19 cellular contexts compared by ENCODE assay signal in genomic region chr6:131744432-131744831, GRCh38. TPM values are rescaled to one million over a fixed set of nuclear protein-coding genes. Genes with fewer than 3 reads are reported as not detected.
DNase-seq lines count a peak whose midpoint lies in the region; ATAC-seq, FAIRE-seq and TF ChIP-seq lines count a peak whose summit lies in the region.
"Had no signal": no experiment of that assay in that cellular context is flagged by ENCODE, and none has a peak within 500 bp of the region (broad histone marks: within the 10 kb centered on the region; RNA-seq: fewer than 3 reads in every experiment).

No MANE protein-coding gene starts in this region.

- CTCF ChIA-PET in HEK293 (lab: Yijun Ruan, JAX), result interaction anchor here (0.7 to 1.1 kb wide), 2 partner anchors 29 to 116 kb away, joined by 3 to 5 read pairs; partner anchors contain the start of gene MED23
- CTCF ChIA-PET in H1 (lab: Charles Lee; ENCODE audit: partially characterized antibody), result interaction anchor here (1.1 kb wide), 1 partner anchor 14 kb away, joined by 5 read pairs; no protein-coding TSS in a partner anchor

- no peak overlapping the region for H3K9ac ChIP-seq in H1 (replicated peaks in 1 of 4; ENCODE audit: extremely low read depth in 1 of 4, low read depth in 3 of 4, low read length in 3 of 4)

- no peak for TF ChIP-seq RAD21 in H1 (IDR thresholded peaks at IDR 0.05 in 1 of 2, conservative IDR thresholded peaks at IDR 0.05 in 1 of 2; ENCODE audit: low read depth in 2 of 2, low read length in 2 of 2)

- no peak overlapping the region for H4K8ac ChIP-seq in H1 (ENCODE audit: extremely low read depth, insufficient read depth, low read length)

- H3K23ac ChIP-seq in H1 (ENCODE audit: insufficient read length), result no peak overlapping the region

- H3K36me3 ChIP-seq in HEK293 (ENCODE audit: control insufficient read depth in 2 of 2, insufficient read depth in 1 of 2, low read length in 2 of 2) (no peaks in the 10 kb centered on the region), H1 (ENCODE audit: control insufficient read depth in 2 of 4, insufficient read depth in 4 of 4, low read length in 3 of 4) (no peaks in the 10 kb centered on the region), osteoblast (ENCODE audit: insufficient read depth, low read length) (no peaks in the 10 kb centered on the region)

- no peak for TF ChIP-seq POLR2A in H1 (IDR thresholded peaks at IDR 0.05; ENCODE audit: control extremely low read depth in 1 of 2, low read depth in 2 of 2, low read length in 2 of 2)

- H3K4me1 ChIP-seq in HEK293 (ENCODE audit: control insufficient read depth, insufficient read depth, low read length), result peaks cover 10% of the 10 kb centered on the region; the same call in 1 of the 2 replicates
- H3K4me1 ChIP-seq in H1 (replicated peaks in 1 of 4; ENCODE audit: control insufficient read depth in 3 of 4, insufficient read depth in 4 of 4, low read length in 3 of 4), result peaks cover 0 to 2% (median 0%) of the 10 kb centered on the region in 4 experiments; a peak in 2 of 7 replicates
- H3K4me1 ChIP-seq in osteoblast (ENCODE audit: insufficient read depth, low read length), result peaks cover 6% of the 10 kb centered on the region

- FAIRE-seq in H1 (lab: Jason Lieb, UNC), result peak; percentile 48

- H2BK12ac ChIP-seq in H1 (ENCODE audit: low read depth, low read length), result no peak overlapping the region

- H4K91ac ChIP-seq in H1 (replicated peaks; ENCODE audit: insufficient read length, low read length), result no peak overlapping the region

- no peak overlapping the region for H3K14ac ChIP-seq in H1 (ENCODE audit: insufficient read length)

- no peak overlapping the region for H2BK5ac ChIP-seq in H1 (ENCODE audit: low read depth, low read length)

- TF ChIP-seq EP300 in H1 (IDR thresholded peaks at IDR 0.05; ENCODE audit: borderline replicate concordance in 1 of 2, low read depth in 2 of 2, low read length in 2 of 2), result no peak

- no peaks in the 10 kb centered on the region for H3K27me3 ChIP-seq in H1 (replicated peaks in 1 of 4; ENCODE audit: control insufficient read depth in 3 of 4, extremely low read depth in 1 of 4, insufficient read depth in 3 of 4, low read length in 3 of 4)
- no peaks in the 10 kb centered on the region for H3K27me3 ChIP-seq in osteoblast (ENCODE audit: insufficient read depth, low read length)

- H3K56ac ChIP-seq in H1 (replicated peaks; ENCODE audit: insufficient read length, low read depth, low read length), result no peak overlapping the region

- H2BK120ac ChIP-seq in H1 (replicated peaks; ENCODE audit: low read depth, low read length), result no peak overlapping the region

- no peak for ATAC-seq in omental fat pad (ENCODE audit: low FRiP score)

- H3K9me3 ChIP-seq in HEK293 (ENCODE audit: control insufficient read depth, insufficient read depth, low read depth, low read length), result no peaks in the 10 kb centered on the region
- no peaks in the 10 kb centered on the region for H3K9me3 ChIP-seq in H1 (ENCODE audit: insufficient read depth in 2 of 2, low read depth in 1 of 2, low read length in 1 of 2)
- H3K9me3 ChIP-seq in osteoblast (ENCODE audit: low read depth, low read length), result no peaks in the 10 kb centered on the region

- POLR2A ChIA-PET in HEK293 (lab: Yijun Ruan, JAX) (no interaction called here), H1 (lab: Charles Lee; ENCODE audit: partially characterized antibody) (interaction anchor here (0.7 to 1.8 kb wide), 2 partner anchors 159 to 174 kb away, joined by 3 to 4 read pairs; no protein-coding TSS in a partner anchor)

- H2AFZ ChIP-seq in H1 (ENCODE audit: low read length) (no peak overlapping the region), osteoblast (ENCODE audit: low read length) (peak overlapping the region; percentile 44)

- H3K4me2 ChIP-seq in H1 (ENCODE audit: insufficient read depth in 1 of 2, low read depth in 2 of 2, low read length in 2 of 2), result peak overlapping the region; percentile 11 to 31; a peak in 1 of 4 replicates
- no peak overlapping the region for H3K4me2 ChIP-seq in osteoblast (ENCODE audit: insufficient read depth, low read length)

- no peak overlapping the region for H3K4me3 ChIP-seq in HEK293 (ENCODE audit: low read depth, low read length)
- H3K4me3 ChIP-seq in H1 (ENCODE audit: extremely low read depth in 1 of 4, insufficient read depth in 2 of 4, low read depth in 3 of 4, low read length in 4 of 4), result no peak overlapping the region
- no peak overlapping the region for H3K4me3 ChIP-seq in osteoblast (ENCODE audit: insufficient read depth, low read length)
- H3K4me3 ChIP-seq: SK-N-MC had no signal

- H2BK15ac ChIP-seq in H1 (ENCODE audit: low read length), result no peak overlapping the region

- H3K4ac ChIP-seq in H1 (replicated peaks; ENCODE audit: insufficient read length, low read depth, low read length), result no peak overlapping the region

- H4K20me1 ChIP-seq in H1 (replicated peaks in 1 of 2; ENCODE audit: control insufficient read depth in 1 of 2, insufficient read depth in 2 of 2, low read length in 2 of 2) (no peaks in the 10 kb centered on the region), osteoblast (ENCODE audit: insufficient read depth, low read length) (no peaks in the 10 kb centered on the region)

- 0% methylated on average over 1 of the region's 1 CpG; no CpG with 5 or more reads in 1 of the 2 experiments for WGBS in H1 (ENCODE audit: extremely low coverage in 1 of 2, insufficient coverage in 1 of 2, insufficient read length in 1 of 2, insufficient replicate concordance in 2 of 2, low coverage in 1 of 2, low lambda C conversion rate in 2 of 2, missing lambda C conversion rate in 1 of 2), 2 experiments

- peak; percentile 49 for DNase-seq in NCI-H146 treated with DMSO at 0.1 percent for 48 hours (lab: John Stamatoyannopoulos, UW; ENCODE audit: unreplicated experiment)
- no peak for DNase-seq in H1 (ENCODE audit: low read depth in 1 of 2, low spot score in 2 of 2)
- no peak for DNase-seq in osteoblast (ENCODE audit: insufficient read length, low spot score, missing footprints)
- no peak for DNase-seq in SW 1271 (lab: John Stamatoyannopoulos, UW)
- DNase-seq in SIG-M5 treated with dmso at 0.1 percent for 504 hours (lab: John Stamatoyannopoulos, UW; ENCODE audit: unreplicated experiment), result no peak
- DNase-seq in omental fat pad (ENCODE audit: low spot score), result no peak
- DNase-seq: ACHN; C1 segment of cervical spinal cord; CD8-positive, alpha-beta memory T cell; DMS79; H9; KBM-7; MV-4-11; NCI-H187 treated with DMSO at 0.1 percent for 48 hours; NCI-H526 treated with DMSO at 0.1 percent for 48 hours; OCI-M1; Right ventricle myocardium superior had no signal

- no peak overlapping the region for H2BK20ac ChIP-seq in H1 (ENCODE audit: low read length)

- H2AK5ac ChIP-seq in H1 (ENCODE audit: low read depth, low read length), result no peak overlapping the region

- H3K23me2 ChIP-seq in H1 (ENCODE audit: low read depth, low read length), result no peaks in the 10 kb centered on the region; the same call in 1 of the 2 replicates

- H3K79me1 ChIP-seq in H1 (ENCODE audit: low read depth, low read length), result no peaks in the 10 kb centered on the region

- H3K27ac ChIP-seq in HEK293 (ENCODE audit: extremely low read depth, low read depth, low read length), result no peak overlapping the region
- H3K27ac ChIP-seq in H1 (ENCODE audit: low read depth, low read length), result no peak overlapping the region
- no peak overlapping the region for H3K27ac ChIP-seq in osteoblast (ENCODE audit: low read depth, low read length)

- no peak overlapping the region for H4K5ac ChIP-seq in H1 (ENCODE audit: insufficient read length, low read depth, low read length)

- no peak overlapping the region for H3K18ac ChIP-seq in H1 (ENCODE audit: extremely low read depth, low read length)

- TF ChIP-seq CTCF in HEK293 (tag by site-specific recombination; IDR thresholded peaks at IDR 0.05) (no peak), H1 (IDR thresholded peaks at IDR 0.05; ENCODE audit: control extremely low read depth in 1 of 3, insufficient read depth in 1 of 3, low read depth in 1 of 3, low read length in 3 of 3) (no peak), osteoblast (IDR thresholded peaks at IDR 0.05; ENCODE audit: extremely low read depth, low read depth, low read length) (no peak), omental fat pad (IDR thresholded peaks at IDR 0.05) (no peak)

- no peaks in the 10 kb centered on the region for H3K79me2 ChIP-seq in H1 (ENCODE audit: control insufficient read depth in 1 of 2, insufficient read depth in 2 of 2, low read length in 2 of 2)
- no peaks in the 10 kb centered on the region for H3K79me2 ChIP-seq in osteoblast (ENCODE audit: insufficient read depth, low read length)

TF ChIP-seq in HEK293, 187 proteins besides CTCF, POLR2A, EP300 and RAD21 (continues in another document):
- peak; percentile 9; the same call in 1 of the 2 replicates for TF ChIP-seq FEZF1 (tag by site-specific recombination; IDR thresholded peaks at IDR 0.05)
- TF ChIP-seq ZBTB17 (tag by site-specific recombination; IDR thresholded peaks at IDR 0.05), result 0 out of 2 replicates have a peak, but pooled peaks have one; percentile 22

TF ChIP-seq in H1, 55 proteins besides CTCF, POLR2A, EP300 and RAD21 (continues in another document):
- TF ChIP-seq TCF12 (IDR thresholded peaks at IDR 0.05; ENCODE audit: low read depth, low read length) (no peak), NANOG (IDR thresholded peaks at IDR 0.05; ENCODE audit: insufficient read depth, low read depth, low read length, poor library complexity, severe bottlenecking) (peak; percentile 16)

RNA-seq across cellular contexts. Expression of gene CTAGE9, which starts 33.6 kb away (rescaled TPM):
- total RNA-seq in H1 (2021; fragmentation: NEBNext Ultra II Directional; extraction: Animal tissue kit (Norgen Biotek cat#: 25700)), result not detected in 2 replicates
- polyA plus RNA-seq in H1 (2011; rRNA removed), result not detected in 2 replicates
- polyA plus RNA-seq in H1 (2011; cell fraction: cytosol; rRNA removed), result not detected
- not detected for polyA plus RNA-seq in H1 (2011; cell fraction: nucleus; rRNA removed)
- polyA plus RNA-seq in H1 (2012, experiment 1 of 2), result not detected in 4 replicates
- not detected for polyA plus RNA-seq in H1 (2012, experiment 2 of 2)
- polyA plus RNA-seq in H1 (2013, experiment 1 of 2), result not detected
- 0.02 TPM for polyA plus RNA-seq in H1 (2013, experiment 2 of 2)
- polyA minus RNA-seq in H1 (2011; rRNA and poly(A)+ RNA removed), result not detected in 2 replicates
- not detected for polyA minus RNA-seq in H1 (2011; cell fraction: cytosol; rRNA and poly(A)+ RNA removed)
- polyA minus RNA-seq in H1 (2011; cell fraction: nucleus; rRNA and poly(A)+ RNA removed), result not detected
- total RNA-seq in osteoblast (not detected in 2 replicates), omental fat pad (under 1 TPM in 1 of 4 donors, not detected in 3; 0.19 TPM)
- total RNA-seq: CD8-positive, alpha-beta memory T cell; H9; Right ventricle myocardium superior had no signal
- polyA plus RNA-seq: CD8-positive, alpha-beta memory T cell had no signal

RNA-seq across cellular contexts. Expression of gene OR2A4, which starts 43.2 kb away (rescaled TPM):
- not detected in 2 replicates for total RNA-seq in H1 (2021; fragmentation: NEBNext Ultra II Directional; extraction: Animal tissue kit (Norgen Biotek cat#: 25700))
- 0.27 and 0.88 TPM in 2 replicates for polyA plus RNA-seq in H1 (2011; rRNA removed)
- 0.13 TPM for polyA plus RNA-seq in H1 (2011; cell fraction: cytosol; rRNA removed)
- not detected for polyA plus RNA-seq in H1 (2011; cell fraction: nucleus; rRNA removed)
- polyA plus RNA-seq in H1 (2012, experiment 1 of 2), result 0.09 to 0.63 TPM (median 0.35 TPM) in 3 of 4 replicates, not detected in the other
- polyA plus RNA-seq in H1 (2012, experiment 2 of 2), result not detected
- not detected for polyA plus RNA-seq in H1 (2013, experiment 1 of 2)
- not detected for polyA plus RNA-seq in H1 (2013, experiment 2 of 2)
- not detected in 2 replicates for polyA minus RNA-seq in H1 (2011; rRNA and poly(A)+ RNA removed)
- polyA minus RNA-seq in H1 (2011; cell fraction: cytosol; rRNA and poly(A)+ RNA removed), result not detected
- 0.90 TPM for polyA minus RNA-seq in H1 (2011; cell fraction: nucleus; rRNA and poly(A)+ RNA removed)
- total RNA-seq in osteoblast, result 0.88 TPM in 1 of 2 replicates, not detected in the other
- total RNA-seq in omental fat pad, result under 1 TPM in 2 of 4 donors, not detected in 2; 0.95 to 0.96 TPM
- total RNA-seq: CD8-positive, alpha-beta memory T cell; H9; Right ventricle myocardium superior had no signal
- polyA plus RNA-seq: CD8-positive, alpha-beta memory T cell had no signal
